10 cellular contexts compared by ENCODE assay signal in the genomic region with DNA sequence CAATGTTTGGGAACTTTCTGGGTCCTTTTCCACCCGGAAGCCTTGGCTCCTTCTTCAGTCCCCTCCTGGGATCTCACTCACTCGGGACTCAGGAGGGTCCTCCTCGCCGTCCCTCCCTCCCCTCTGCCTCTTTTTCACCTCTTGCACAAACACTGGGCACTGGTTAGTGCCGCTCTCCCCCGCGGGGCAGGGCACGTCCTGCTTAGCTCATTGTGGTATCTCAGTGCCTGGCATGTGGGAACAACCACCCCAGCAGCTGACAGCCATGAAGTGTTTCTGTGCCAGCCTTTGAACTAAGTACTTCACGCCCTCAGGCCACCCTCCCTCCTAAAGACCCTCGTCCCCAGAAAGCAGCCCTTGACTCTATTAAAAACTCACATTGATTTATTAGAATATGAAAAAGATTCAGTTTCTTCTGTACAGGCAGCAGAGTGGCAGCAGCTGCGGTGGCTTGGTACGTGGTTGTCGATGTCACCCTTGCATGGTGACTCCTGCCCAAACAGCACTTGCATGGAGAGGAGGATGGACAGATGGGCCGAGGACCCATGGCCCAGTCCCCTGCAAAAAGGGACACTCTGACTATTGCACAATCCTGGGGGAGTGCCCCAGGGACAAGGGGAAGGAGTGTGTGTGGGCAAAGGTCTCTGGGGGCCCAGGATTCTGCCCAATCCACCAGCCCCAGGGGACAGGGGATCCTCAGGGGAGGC. TPM values are rescaled to one million over a fixed set of nuclear protein-coding genes. Genes with fewer than 3 reads are reported as not detected.
A peak's percentile ranks its signal among the peaks of the same experiment; 100 is the strongest.
DNase-seq lines count a peak whose midpoint lies in the region; ATAC-seq and TF ChIP-seq lines count a peak whose summit lies in the region.
"Had no signal": no experiment of that assay in that cellular context is flagged by ENCODE, and none has a peak within 500 bp of the region (broad histone marks: within the 10 kb centered on the region; RNA-seq: fewer than 3 reads in every experiment).

No MANE protein-coding gene starts in this region.

- no peak for DNase-seq in activated naive CD8-positive, alpha-beta T cell treated with anti-CD3 and anti-CD28 coated beads, Interleukin-2, amount 50 U/mL, for 24 hours
- DNase-seq in uterus, result no peak
- no peak for DNase-seq in effector memory CD4-positive, alpha-beta T cell
- no peak for DNase-seq in Kasumi-1 (lab: John Stamatoyannopoulos, UW)
- DNase-seq: CD4-positive, alpha-beta T cell; T-helper 2 cell had no signal

- no peaks in the 10 kb centered on the region for H3K27me3 ChIP-seq in mucosa of rectum (ENCODE audit: control insufficient read depth in 2 of 2, insufficient read depth in 2 of 2, low read length in 2 of 2)
- no peaks in the 10 kb centered on the region for H3K27me3 ChIP-seq in uterus
- no peaks in the 10 kb centered on the region for H3K27me3 ChIP-seq in effector memory CD4-positive, alpha-beta T cell (replicated peaks; ENCODE audit: control insufficient read depth, insufficient read depth, low read length, poor library complexity, severe bottlenecking)

- no peaks in the 10 kb centered on the region for H3K36me3 Mint-ChIP-seq in activated naive CD8-positive, alpha-beta T cell
- H3K36me3 Mint-ChIP-seq in activated naive CD8-positive, alpha-beta T cell treated with anti-CD3 and anti-CD28 coated beads, Interleukin-2, amount 50 U/mL, for 24 hours (ENCODE audit: low read depth), result no peaks in the 10 kb centered on the region

- H3K27me3 Mint-ChIP-seq in activated naive CD8-positive, alpha-beta T cell, result no peaks in the 10 kb centered on the region
- H3K27me3 Mint-ChIP-seq in activated naive CD8-positive, alpha-beta T cell treated with anti-CD3 and anti-CD28 coated beads, Interleukin-2, amount 50 U/mL, for 24 hours, result no peaks in the 10 kb centered on the region
- H3K27me3 Mint-ChIP-seq: CD4-positive, alpha-beta T cell had no signal

- H3K4me1 Mint-ChIP-seq in activated naive CD8-positive, alpha-beta T cell (ENCODE audit: low read depth), result peaks cover 9% of the 10 kb centered on the region
- H3K4me1 Mint-ChIP-seq in activated naive CD8-positive, alpha-beta T cell treated with anti-CD3 and anti-CD28 coated beads, Interleukin-2, amount 50 U/mL, for 24 hours, result peaks cover 15% of the 10 kb centered on the region

- no peak for ATAC-seq in activated naive CD8-positive, alpha-beta T cell treated with anti-CD3 and anti-CD28 coated beads, Interleukin-2, amount 50 U/mL, for 24 hours
- ATAC-seq in GM21529 (IDR thresholded peaks at IDR 0.05; ENCODE audit: unreplicated experiment), result no peak

- no peak for TF ChIP-seq CTCF in uterus (IDR thresholded peaks at IDR 0.05)

- intact Hi-C loops in uterus (cut with DNase I; ENCODE audit: low total_unique reads), result loop anchor here (5.0 kb wide), 1 partner anchor 101 kb away; no protein-coding TSS in a partner anchor

- H3K36me3 ChIP-seq in mucosa of rectum (ENCODE audit: control insufficient read depth in 2 of 2, insufficient read depth in 2 of 2, low read length in 2 of 2), result peaks cover 8 to 9% of the 10 kb centered on the region in 2 donors
- no peaks in the 10 kb centered on the region for H3K36me3 ChIP-seq in uterus
- no peaks in the 10 kb centered on the region for H3K36me3 ChIP-seq in effector memory CD4-positive, alpha-beta T cell (ENCODE audit: control insufficient read depth, insufficient read depth, low read length)

- no peak for TF ChIP-seq POLR2A in uterus (IDR thresholded peaks at IDR 0.05)

- H3K4me1 ChIP-seq in mucosa of rectum (ENCODE audit: control insufficient read depth in 2 of 2, insufficient read depth in 2 of 2, low read length in 2 of 2) (peaks cover 11 to 15% of the 10 kb centered on the region in 2 donors), uterus (peaks cover 6 to 18% of the 10 kb centered on the region in 2 donors)
- H3K4me1 ChIP-seq in effector memory CD4-positive, alpha-beta T cell (ENCODE audit: control insufficient read depth, insufficient read depth, low read length, poor library complexity, severe bottlenecking), result peaks cover 3% of the 10 kb centered on the region

- no peak overlapping the region for H3K9ac ChIP-seq in mucosa of rectum (ENCODE audit: low read depth in 1 of 2, low read length in 2 of 2)

- no peak overlapping the region for H3K4me3 ChIP-seq in mucosa of rectum (ENCODE audit: low read length in 2 of 2)
- no peak overlapping the region for H3K4me3 ChIP-seq in uterus
- H3K4me3 ChIP-seq in effector memory CD4-positive, alpha-beta T cell (ENCODE audit: insufficient read depth, low read depth, low read length, poor library complexity, severe bottlenecking), result no peak overlapping the region

- H3K27ac ChIP-seq in cingulate gyrus (ENCODE audit: low read depth, low read length) (peak overlapping the region; percentile 72), mucosa of rectum (ENCODE audit: low read depth in 2 of 2, low read length in 2 of 2) (peak overlapping the region; percentile 43 to 56), uterus (peak overlapping the region; percentile 88 to 89)
- H3K27ac ChIP-seq in effector memory CD4-positive, alpha-beta T cell (ENCODE audit: insufficient read depth, low read length, poor library complexity, severe bottlenecking), result no peak overlapping the region

- no peak overlapping the region for H3K4me3 Mint-ChIP-seq in activated naive CD8-positive, alpha-beta T cell
- no peak overlapping the region for H3K4me3 Mint-ChIP-seq in activated naive CD8-positive, alpha-beta T cell treated with anti-CD3 and anti-CD28 coated beads, Interleukin-2, amount 50 U/mL, for 24 hours
- H3K4me3 Mint-ChIP-seq: CD4-positive, alpha-beta T cell had no signal

- H3K9me3 ChIP-seq in mucosa of rectum (ENCODE audit: control insufficient read depth in 2 of 2, low read length in 2 of 2) (no peaks in the 10 kb centered on the region), uterus (no peaks in the 10 kb centered on the region)
- no peaks in the 10 kb centered on the region for H3K9me3 ChIP-seq in effector memory CD4-positive, alpha-beta T cell (ENCODE audit: control insufficient read depth, low read length)

- no peaks in the 10 kb centered on the region for H3K9me3 Mint-ChIP-seq in activated naive CD8-positive, alpha-beta T cell (ENCODE audit: low read depth)
- H3K9me3 Mint-ChIP-seq in activated naive CD8-positive, alpha-beta T cell treated with anti-CD3 and anti-CD28 coated beads, Interleukin-2, amount 50 U/mL, for 24 hours, result no peaks in the 10 kb centered on the region
- H3K9me3 Mint-ChIP-seq: CD4-positive, alpha-beta T cell had no signal

- peak overlapping the region; percentile 10 for H3K27ac Mint-ChIP-seq in activated naive CD8-positive, alpha-beta T cell
- no peak overlapping the region for H3K27ac Mint-ChIP-seq in activated naive CD8-positive, alpha-beta T cell treated with anti-CD3 and anti-CD28 coated beads, Interleukin-2, amount 50 U/mL, for 24 hours
- H3K27ac Mint-ChIP-seq: CD4-positive, alpha-beta T cell had no signal

RNA-seq across cellular contexts. Expression of a gene that starts 56.3 kb away (rescaled TPM):
- total RNA-seq in uterus, result 10 to 100 TPM in 2 of 4 donors, 1 to 10 TPM in 2; 3.1 to 33.6 (median 18.4) TPM
